In the genomic region with DNA sequence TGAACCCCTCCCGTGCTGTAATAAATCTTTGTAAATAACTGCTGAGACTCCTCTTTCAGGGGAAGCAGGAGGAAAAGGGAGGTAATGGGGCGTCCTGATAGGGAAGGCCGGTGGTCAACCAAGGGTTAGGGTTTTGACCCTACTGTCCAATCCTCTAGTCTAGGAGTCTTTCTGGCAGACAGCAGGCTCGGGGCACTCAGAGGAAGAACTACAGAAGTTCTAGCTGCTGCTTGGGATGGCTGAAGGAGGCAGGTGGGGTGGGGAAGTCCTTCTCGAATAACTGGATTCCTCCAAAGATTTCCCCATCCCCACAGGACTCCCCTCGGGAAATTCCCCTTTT, we compare ENCODE assay signal across 9 cellular contexts. TPM values are rescaled to one million over a fixed set of nuclear protein-coding genes. Genes with fewer than 3 reads are reported as not detected.
DNase-seq lines count a peak whose midpoint lies in the region; ATAC-seq, FAIRE-seq and TF ChIP-seq lines count a peak whose summit lies in the region.
"Had no signal": no experiment of that assay in that cellular context is flagged by ENCODE, and none has a peak within 500 bp of the region (broad histone marks: within the 10 kb centered on the region; RNA-seq: fewer than 3 reads in every experiment).

No MANE protein-coding gene starts in this region.

- peak overlapping the region; percentile 94 for H2AFZ ChIP-seq in astrocyte (ENCODE audit: low read depth, low read length)

- H3K36me3 Mint-ChIP-seq in astrocyte (ENCODE audit: low read depth, unreplicated experiment) (peaks cover 3% of the 10 kb centered on the region), memory B cell (no peaks in the 10 kb centered on the region)

- H3K4me2 ChIP-seq in astrocyte (ENCODE audit: low read length), result peak overlapping the region; percentile 93

- H3K9me3 Mint-ChIP-seq in astrocyte (ENCODE audit: unreplicated experiment) (no peaks in the 10 kb centered on the region), memory B cell (no peaks in the 10 kb centered on the region)

- DNase-seq in astrocyte (ENCODE audit: low read depth), result no peak
- DNase-seq in memory B cell (ENCODE audit: low spot score in 2 of 2), result no peak
- no peak for DNase-seq in aorta
- DNase-seq in HuH-7 (ENCODE audit: low spot score), result no peak
- DNase-seq in GM12892 (ENCODE audit: insufficient read length), result no peak

- H3K9me3 ChIP-seq in astrocyte (ENCODE audit: insufficient read depth, low read depth, low read length) (no peaks in the 10 kb centered on the region), aorta (ENCODE audit: control insufficient read depth, low read length) (no peaks in the 10 kb centered on the region)

- H3K27me3 Mint-ChIP-seq in astrocyte (ENCODE audit: low read depth, unreplicated experiment), result peaks cover 8% of the 10 kb centered on the region
- H3K27me3 Mint-ChIP-seq in memory B cell, result peaks cover 4% of the 10 kb centered on the region

- H3K9ac ChIP-seq in astrocyte (ENCODE audit: low read length), result peak overlapping the region; percentile 93

- H3K27ac Mint-ChIP-seq in astrocyte (ENCODE audit: unreplicated experiment), result no peak overlapping the region
- peak overlapping the region; percentile 53 for H3K27ac Mint-ChIP-seq in memory B cell

- WGBS in aorta, 2 donors, result 24 to 25% methylated on average over 6 of the region's 6 CpGs

- H4K20me1 ChIP-seq in astrocyte (ENCODE audit: insufficient read depth, low read length), result peaks cover 34% of the 10 kb centered on the region

- peak overlapping the region; percentile 86 for H3K4me3 Mint-ChIP-seq in astrocyte (ENCODE audit: unreplicated experiment)
- peak overlapping the region; percentile 86 for H3K4me3 Mint-ChIP-seq in memory B cell

- peak; percentile 10 for ATAC-seq in GM18502 (IDR thresholded peaks at IDR 0.05; ENCODE audit: poor library complexity, unreplicated experiment)
- peak; percentile 6 for ATAC-seq in HG03108 (IDR thresholded peaks at IDR 0.05; ENCODE audit: unreplicated experiment)
- ATAC-seq in memory B cell (ENCODE audit: low read depth), result peak; percentile 22
- no peak for ATAC-seq in aorta (ENCODE audit: low FRiP score)
- no peak for ATAC-seq in HG03565 (IDR thresholded peaks at IDR 0.05; ENCODE audit: unreplicated experiment)

- FAIRE-seq in astrocyte (lab: Jason Lieb, UNC) (no peak), GM12892 (lab: Jason Lieb, UNC) (no peak)

- intact Hi-C loops in aorta (cut with DNase I), result loop anchor here (5.0 kb wide), 4 partner anchors 36 to 116 kb away; partner anchors contain the start of gene MIEN1 (in 1 of the 2)

- peaks cover 7% of the 10 kb centered on the region for H3K27me3 ChIP-seq in astrocyte (ENCODE audit: insufficient read depth, low read length)
- H3K27me3 ChIP-seq in aorta (ENCODE audit: control insufficient read depth in 1 of 2, insufficient read depth in 2 of 2, low read length in 1 of 2), result no peaks in the 10 kb centered on the region

- no peak for TF ChIP-seq CTCF in astrocyte (IDR thresholded peaks at IDR 0.05; ENCODE audit: insufficient read depth, low read depth, low read length)

- H3K36me3 ChIP-seq in astrocyte (ENCODE audit: insufficient read depth, low read length) (no peaks in the 10 kb centered on the region), aorta (ENCODE audit: control insufficient read depth in 1 of 2, insufficient read depth in 2 of 2, low read length in 1 of 2) (no peaks in the 10 kb centered on the region)

- H3K4me3 ChIP-seq in astrocyte (ENCODE audit: insufficient read depth, low read depth, low read length) (peak overlapping the region; percentile 89), aorta (ENCODE audit: low read length in 2 of 2) (peak overlapping the region; percentile 36 to 91)

- H3K4me1 Mint-ChIP-seq in astrocyte (ENCODE audit: low read depth, unreplicated experiment) (peaks cover 30% of the 10 kb centered on the region), memory B cell (peaks cover 36% of the 10 kb centered on the region)

- H3K27ac ChIP-seq in astrocyte (ENCODE audit: low read depth, low read length) (peak overlapping the region; percentile 69), aorta (ENCODE audit: low read depth in 1 of 2, low read length in 2 of 2) (peak overlapping the region in 1 of 2 donors; percentile 55)

- no peak for TF ChIP-seq POLR2A in GM12892 (IDR thresholded peaks at IDR 0.05; ENCODE audit: low read depth, low read length)

- H3K4me1 ChIP-seq in astrocyte (ENCODE audit: insufficient read depth, low read length) (peaks cover 19% of the 10 kb centered on the region), aorta (ENCODE audit: control insufficient read depth in 1 of 2, insufficient read depth in 2 of 2, low read length in 2 of 2) (no peaks in the 10 kb centered on the region)

- peaks cover 45% of the 10 kb centered on the region for H3K79me2 ChIP-seq in astrocyte (ENCODE audit: insufficient read depth, low read length)

RNA-seq across cellular contexts. Expression of gene STARD3, which starts 0.4 kb away (rescaled TPM):
- 51.2 and 62.1 TPM in 2 replicates for total RNA-seq in astrocyte
- 10 to 100 TPM; 34.7 to 58.1 TPM for total RNA-seq in aorta
- polyA plus RNA-seq in aorta, result 10 to 100 TPM; 35.7 to 72.4 TPM
- 14.4 TPM for polyA plus RNA-seq in GM12892 (2012; ENCODE audit: missing spikeins)

RNA-seq across cellular contexts. Expression of gene PPP1R1B, which starts 9.8 kb away (rescaled TPM):
- total RNA-seq in astrocyte (0.26 and 0.39 TPM in 2 replicates), aorta (1 to 10 TPM; 1.0 to 2.5 TPM)
- polyA plus RNA-seq in aorta, result 10 to 100 TPM in 1 of 2 donors, not detected in 1; 13.5 TPM
- polyA plus RNA-seq in GM12892 (2012; ENCODE audit: missing spikeins), result not detected
- total RNA-seq: T-helper 2 cell treated with Interferon-gamma antibody and Interleukin-4, amounts not matched to agents 100 ng/mL and 5 ng/mL, for 36 hours had no signal

RNA-seq across cellular contexts. Expression of gene TCAP, which starts 28.6 kb away (rescaled TPM):
- total RNA-seq in astrocyte (0.98 and 1.4 TPM in 2 replicates), aorta (1 to 10 TPM; 1.9 to 3.1 TPM)
- 1 to 10 TPM; 4.0 to 9.3 TPM for polyA plus RNA-seq in aorta
- polyA plus RNA-seq in GM12892 (2012; ENCODE audit: missing spikeins), result 0.19 TPM

RNA-seq across cellular contexts. Expression of gene NEUROD2, which starts 28.8 kb away (rescaled TPM):
- total RNA-seq in astrocyte (not detected in 2 replicates), aorta (not detected)
- not detected for polyA plus RNA-seq in aorta
- polyA plus RNA-seq in GM12892 (2012; ENCODE audit: missing spikeins), result 0.04 TPM
- total RNA-seq: T-helper 2 cell treated with Interferon-gamma antibody and Interleukin-4, amounts not matched to agents 100 ng/mL and 5 ng/mL, for 36 hours had no signal

RNA-seq across cellular contexts. Expression of gene PNMT, which starts 31.7 kb away (rescaled TPM):
- total RNA-seq in astrocyte (0.59 and 1.5 TPM in 2 replicates), aorta (1 to 10 TPM in 1 of 2 donors, under 1 TPM in 1; 0.75 to 1.5 TPM)
- 10 to 100 TPM in 1 of 2 donors, under 1 TPM in 1; 0.75 to 30.2 TPM for polyA plus RNA-seq in aorta
- not detected for polyA plus RNA-seq in GM12892 (2012; ENCODE audit: missing spikeins)
- total RNA-seq: T-helper 2 cell treated with Interferon-gamma antibody and Interleukin-4, amounts not matched to agents 100 ng/mL and 5 ng/mL, for 36 hours had no signal

Comparison
In these comparisons a context has a peak if more than half of its experiments do, and no peak if none do; other contexts are left out.
1. ATAC-seq: peak in GM18502 (single experiment), HG03108 (single experiment) and memory B cell (single experiment); none in aorta (single experiment) and HG03565 (single experiment).